9 cellular contexts compared by ENCODE assay signal in the genomic region with DNA sequence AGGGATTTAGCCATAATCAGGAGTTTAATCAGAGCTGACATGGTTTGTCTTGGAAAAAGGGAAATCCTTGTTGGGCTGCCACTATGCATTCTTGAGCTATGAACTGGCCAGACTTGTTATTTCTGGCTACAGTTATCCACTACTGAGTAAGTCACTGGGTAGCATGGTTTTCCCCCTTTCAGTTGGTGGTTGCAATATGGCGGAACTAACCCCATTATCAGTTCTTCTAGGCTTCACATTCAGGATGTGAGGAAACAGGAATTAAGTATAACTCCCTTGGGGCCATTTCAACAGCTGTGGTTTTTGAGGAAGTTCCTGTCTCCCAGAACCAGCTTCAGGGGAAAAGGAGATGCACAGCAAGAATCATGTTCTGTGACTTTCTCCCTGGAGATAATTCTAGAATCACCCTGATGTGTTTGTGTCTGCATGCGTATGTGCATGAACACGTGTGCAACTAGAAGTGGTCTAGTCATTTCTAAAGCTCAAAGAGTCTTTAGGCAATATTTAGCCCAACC.
DNase-seq lines count a peak whose midpoint lies in the region; ATAC-seq and TF ChIP-seq lines count a peak whose summit lies in the region.
"Had no signal": no experiment of that assay in that cellular context is flagged by ENCODE, and none has a peak within 500 bp of the region (broad histone marks: within the 10 kb centered on the region; RNA-seq: fewer than 3 reads in every experiment).

No MANE protein-coding gene starts in this region.

- ATAC-seq in GM18861 (IDR thresholded peaks at IDR 0.05; ENCODE audit: unreplicated experiment) (peak; percentile 22), HG03442 (IDR thresholded peaks at IDR 0.05; ENCODE audit: unreplicated experiment) (peak; percentile 31), GM19467 (IDR thresholded peaks at IDR 0.05; ENCODE audit: unreplicated experiment) (no peak)

- H3K27ac ChIP-seq in caudate nucleus (ENCODE audit: low read depth, low read length): no peak overlapping the region

- peaks cover 40% of the 10 kb centered on the region for H3K4me1 Mint-ChIP-seq in osteocyte (ENCODE audit: unreplicated experiment)

- peaks cover 12% of the 10 kb centered on the region for H3K9me3 Mint-ChIP-seq in osteocyte (ENCODE audit: unreplicated experiment)

- DNase-seq in amniotic epithelial cell (ENCODE audit: low read depth) (peak; percentile 96), osteocyte (ENCODE audit: extremely low spot score, unreplicated experiment) (no peak), caudate nucleus (lab: John Stamatoyannopoulos, UW) (no peak), mesenteric fat pad (ENCODE audit: low spot score) (no peak), activated gamma-delta T cell treated with Interleukin-2 at 50 U/mL for 16 hours (no peak)
- DNase-seq: erythroblast had no signal

- no peak for TF ChIP-seq CTCF in osteocyte (IDR thresholded peaks at IDR 0.05)

- no peaks in the 10 kb centered on the region for H3K27me3 Mint-ChIP-seq in osteocyte (ENCODE audit: unreplicated experiment)

- peak overlapping the region; percentile 69 for H3K27ac Mint-ChIP-seq in osteocyte (ENCODE audit: unreplicated experiment)

- no peaks in the 10 kb centered on the region for H3K36me3 Mint-ChIP-seq in osteocyte (ENCODE audit: unreplicated experiment)

- H3K4me3 Mint-ChIP-seq in osteocyte (ENCODE audit: unreplicated experiment): no peak overlapping the region
